ENCODE assay signal across 8 cellular contexts in the genomic region with DNA sequence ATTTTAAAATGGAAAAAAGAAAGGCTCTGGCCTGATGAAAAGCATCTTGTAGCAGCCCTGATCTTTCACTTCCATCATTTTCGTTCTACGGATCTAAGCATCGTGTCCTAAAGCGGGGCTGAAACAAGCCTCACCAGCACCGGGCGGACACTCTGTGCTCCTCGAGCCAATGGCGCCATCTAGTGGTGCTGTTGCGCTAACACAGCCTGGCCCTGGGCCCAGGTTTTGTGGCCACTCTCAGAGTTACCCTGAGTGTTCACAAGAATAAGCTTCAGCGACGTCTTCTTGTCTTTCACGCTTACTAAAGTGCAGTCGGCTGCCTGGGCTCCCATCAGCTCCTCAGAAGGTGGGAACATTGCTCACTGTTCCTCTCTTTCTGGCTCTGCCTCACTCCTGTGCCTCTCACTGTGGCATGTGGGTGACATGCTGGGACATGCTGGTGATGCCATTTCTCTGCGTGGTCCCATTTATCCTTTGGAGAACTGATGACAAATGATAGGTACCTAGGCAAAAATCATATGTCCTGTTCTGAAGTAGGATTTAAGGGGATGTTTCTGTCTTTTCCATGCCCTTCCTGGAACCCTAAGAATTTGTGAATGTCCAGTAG. TPM values are rescaled to one million over a fixed set of nuclear protein-coding genes. Genes with fewer than 3 reads are reported as not detected.
DNase-seq lines count a peak whose midpoint lies in the region; ATAC-seq and TF ChIP-seq lines count a peak whose summit lies in the region.

No MANE protein-coding gene starts in this region.

- H3K9me2 ChIP-seq in DOHH2 (replicated peaks; ENCODE audit: control insufficient read depth, low read length), result no peaks in the 10 kb centered on the region
- no peaks in the 10 kb centered on the region for H3K9me2 ChIP-seq in PC-9 (ENCODE audit: insufficient read depth)

- DNase-seq in HT1080 (ENCODE audit: low read depth) (peak; percentile 72), PC-9 (peak; percentile 38 to 64), fibroblast of the aortic adventitia (ENCODE audit: low read depth) (peak; percentile 75), non-pigmented ciliary epithelial cell (ENCODE audit: low read depth) (peak; percentile 28), suprapubic skin (ENCODE audit: low spot score in 2 of 2) (peak; percentile 88 to 91)
- peak; percentile 45 for DNase-seq in activated T-cell treated with anti-CD3 and anti-CD28 coated beads, Interleukin-2, amount 50 U/mL, for 4 hours

- H3K36me3 Mint-ChIP-seq in activated T-cell treated with anti-CD3 and anti-CD28 coated beads, Interleukin-2, amount 50 U/mL, for 4 hours (ENCODE audit: insufficient read depth), result no peaks in the 10 kb centered on the region

- CTCF ChIA-PET in PC-9 (lab: Charles Lee), result interaction anchor here (0.6 kb wide), 1 partner anchor 139 kb away, joined by 11 read pairs; no protein-coding TSS in a partner anchor

- H3K27me3 Mint-ChIP-seq in activated T-cell treated with anti-CD3 and anti-CD28 coated beads, Interleukin-2, amount 50 U/mL, for 4 hours (ENCODE audit: low read depth), result peaks cover 18% of the 10 kb centered on the region

- H3K36me3 ChIP-seq in DOHH2 (ENCODE audit: control insufficient read depth, low read length), result no peaks in the 10 kb centered on the region
- H3K36me3 ChIP-seq in PC-9 (ENCODE audit: low read depth), result no peaks in the 10 kb centered on the region
- H3K36me3 ChIP-seq in suprapubic skin, result no peaks in the 10 kb centered on the region

- H3K27me3 ChIP-seq in DOHH2 (ENCODE audit: control insufficient read depth, low read length) (no peaks in the 10 kb centered on the region), PC-9 (ENCODE audit: insufficient read depth, low read depth) (no peaks in the 10 kb centered on the region), suprapubic skin (peaks cover 6% of the 10 kb centered on the region)

- intact Hi-C loops in PC-9 (cut with micrococcal nuclease; ENCODE audit: unreplicated experiment), result loop anchor here (2.0 to 10.0 kb wide), 3 partner anchors 202 to 664 kb away; no protein-coding TSS in a partner anchor

- H3K4me2 ChIP-seq in DOHH2 (ENCODE audit: low read length) (0 out of 2 replicates have a peak overlapping the region, but pooled peaks have one; percentile 15), PC-9 (no peak overlapping the region)

- H3K79me2 ChIP-seq in DOHH2 (ENCODE audit: control insufficient read depth, low read length), result no peaks in the 10 kb centered on the region
- no peaks in the 10 kb centered on the region for H3K79me2 ChIP-seq in PC-9 (ENCODE audit: low read depth)

- H3K4me1 Mint-ChIP-seq in activated T-cell treated with anti-CD3 and anti-CD28 coated beads, Interleukin-2, amount 50 U/mL, for 4 hours (ENCODE audit: low read depth), result peaks cover 2% of the 10 kb centered on the region

- H3F3A ChIP-seq in DOHH2 (ENCODE audit: control insufficient read depth, insufficient read depth), result no peaks in the 10 kb centered on the region
- no peaks in the 10 kb centered on the region for H3F3A ChIP-seq in PC-9 (ENCODE audit: insufficient read depth, low read depth)

- H3K4me1 ChIP-seq in DOHH2 (ENCODE audit: control insufficient read depth, low read length) (peaks cover 7% of the 10 kb centered on the region), PC-9 (replicated peaks; ENCODE audit: insufficient read depth) (no peaks in the 10 kb centered on the region), suprapubic skin (peaks cover 3% of the 10 kb centered on the region)

- no peak overlapping the region for H2AFZ ChIP-seq in PC-9

- no peak overlapping the region for H3K27ac ChIP-seq in DOHH2 (ENCODE audit: low read depth, low read length)
- no peak overlapping the region for H3K27ac ChIP-seq in PC-9
- H3K27ac ChIP-seq in suprapubic skin, result no peak overlapping the region

- ATAC-seq in GM21515 (IDR thresholded peaks at IDR 0.05; ENCODE audit: unreplicated experiment), result peak; percentile 95
- ATAC-seq in activated T-cell treated with anti-CD3 and anti-CD28 coated beads, Interleukin-2, amount 50 U/mL, for 4 hours, result peak; percentile 84 to 95

- no peak overlapping the region for H3K4me3 Mint-ChIP-seq in activated T-cell treated with anti-CD3 and anti-CD28 coated beads, Interleukin-2, amount 50 U/mL, for 4 hours

- H3K4me3 ChIP-seq in DOHH2 (ENCODE audit: low read length) (no peak overlapping the region), PC-9 (no peak overlapping the region), fibroblast of the aortic adventitia (ENCODE audit: low read depth, low read length) (no peak overlapping the region), suprapubic skin (no peak overlapping the region)

- H3K9me3 ChIP-seq in DOHH2 (ENCODE audit: control insufficient read depth, insufficient read depth, low read length), result no peaks in the 10 kb centered on the region
- H3K9me3 ChIP-seq in PC-9 (ENCODE audit: insufficient read depth, low read depth), result no peaks in the 10 kb centered on the region
- no peaks in the 10 kb centered on the region for H3K9me3 ChIP-seq in suprapubic skin

- 4% methylated on average over 12 of the region's 14 CpGs for WGBS in suprapubic skin

- POLR2A ChIA-PET in PC-9 (lab: Charles Lee; ENCODE audit: unreplicated experiment), result interaction anchor here (0.5 kb wide), 1 partner anchor 618 kb away, joined by 7 read pairs; no protein-coding TSS in a partner anchor

- H4K20me1 ChIP-seq in DOHH2 (ENCODE audit: control insufficient read depth, insufficient read depth, low read depth, low read length), result no peaks in the 10 kb centered on the region
- H4K20me1 ChIP-seq in PC-9 (ENCODE audit: insufficient read depth), result no peaks in the 10 kb centered on the region

- TF ChIP-seq EP300 in suprapubic skin (IDR thresholded peaks at IDR 0.05), result no peak

- no TSS peak for BruUV-seq in PC-9 (replicated peaks; lab: Mats Ljungman, UMichigan)

- TF ChIP-seq POLR2A in suprapubic skin (IDR thresholded peaks at IDR 0.05), result no peak

- TF ChIP-seq CTCF in DOHH2 (IDR thresholded peaks at IDR 0.05; ENCODE audit: low read depth, low read length, poor library complexity, severe bottlenecking) (peak; percentile 94), PC-9 (conservative IDR thresholded peaks at IDR 0.05) (peak; percentile 90), fibroblast of the aortic adventitia (IDR thresholded peaks at IDR 0.05; ENCODE audit: insufficient read depth, low read length) (peak; percentile 94), suprapubic skin (IDR thresholded peaks at IDR 0.05) (peak; percentile 86 to 97)

- no peaks in the 10 kb centered on the region for H3K9me3 Mint-ChIP-seq in activated T-cell treated with anti-CD3 and anti-CD28 coated beads, Interleukin-2, amount 50 U/mL, for 4 hours

RNA-seq across cellular contexts. Expression of a gene that starts 32.7 kb away (rescaled TPM):
- not detected in 2 replicates for total RNA-seq in HT1080 (2014; rRNA removed; shearing (Covaris generic))
- polyA plus RNA-seq in HT1080 (2015; cell fraction: cytosol; rRNA removed), result not detected in 2 replicates
- polyA plus RNA-seq in HT1080 (2015; cell fraction: nucleus; rRNA removed), result not detected in 2 replicates
- total RNA-seq in PC-9 (2021) (not detected in 2 replicates), fibroblast of the aortic adventitia (ENCODE audit: low replicate concordance) (not detected in 2 replicates), suprapubic skin (under 1 TPM in 1 of 4 donors, not detected in 3; 0.42 TPM)
- not detected for total RNA-seq in activated T-cell treated with anti-CD3 and anti-CD28 coated beads, Interleukin-2, amount 50 U/mL, for 4 hours

RNA-seq across cellular contexts. Expression of a gene that starts 41.0 kb away (rescaled TPM):
- not detected in 2 replicates for total RNA-seq in HT1080 (2014; rRNA removed; shearing (Covaris generic))
- not detected in 2 replicates for polyA plus RNA-seq in HT1080 (2015; cell fraction: cytosol; rRNA removed)
- not detected in 2 replicates for polyA plus RNA-seq in HT1080 (2015; cell fraction: nucleus; rRNA removed)
- total RNA-seq in PC-9 (2021) (not detected in 2 replicates), fibroblast of the aortic adventitia (ENCODE audit: low replicate concordance) (0.18 TPM in 1 of 2 replicates, not detected in the other), suprapubic skin (1 to 10 TPM in 1 of 4 donors, under 1 TPM in 3; 0.60 to 1.1 (median 0.68) TPM)
- not detected for total RNA-seq in activated T-cell treated with anti-CD3 and anti-CD28 coated beads, Interleukin-2, amount 50 U/mL, for 4 hours

Comparison
In these comparisons a context has a peak if more than half of its experiments do, and no peak if none do; other contexts are left out.
1. DNase-seq: peak in every context shown above with its lines; median percentile 90 in suprapubic skin; 75 in fibroblast of the aortic adventitia; 72 in HT1080; 51 in PC-9; 45 in activated T-cell treated with anti-CD3 and anti-CD28 coated beads, Interleukin-2, amount 50 U/mL, for 4 hours; 28 in non-pigmented ciliary epithelial cell.